Comparison of ENCODE assay signal across 24 cellular contexts in the genomic region with DNA sequence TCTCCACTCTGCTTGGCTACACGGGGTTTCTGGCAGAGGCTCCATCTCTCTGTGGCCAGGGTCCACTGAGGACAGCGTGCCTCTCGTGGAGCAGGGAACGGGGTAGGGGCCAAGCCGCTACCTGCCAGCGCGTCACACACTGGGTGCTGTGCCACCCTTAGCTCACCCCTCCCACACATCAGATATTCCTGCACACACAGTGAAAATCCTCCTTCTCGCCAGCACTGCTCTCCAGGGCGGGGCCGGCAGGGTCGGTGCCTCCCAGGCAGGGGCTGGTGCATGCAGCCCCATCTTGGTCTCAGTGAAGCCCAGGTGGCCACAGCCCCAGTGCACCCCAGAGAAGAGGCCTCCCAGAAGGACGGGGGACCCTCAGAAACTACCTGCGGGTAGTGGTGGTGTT.
A peak's percentile ranks its signal among the peaks of the same experiment; 100 is the strongest.
DNase-seq lines count a peak whose midpoint lies in the region; ATAC-seq, FAIRE-seq and TF ChIP-seq lines count a peak whose summit lies in the region.
"Had no signal": no experiment of that assay in that cellular context is flagged by ENCODE, and none has a peak within 500 bp of the region (broad histone marks: within the 10 kb centered on the region; RNA-seq: fewer than 3 reads in every experiment).

No MANE protein-coding gene starts in this region.

- H3K4me1 Mint-ChIP-seq in stimulated activated naive CD8-positive, alpha-beta T cell treated with anti-CD3 and anti-CD28 coated beads, Interleukin-15, amount 100 ng/mL, for 72 hours = peaks cover 33% of the 10 kb centered on the region
- H3K4me1 Mint-ChIP-seq in dendritic cell treated with granulocyte-macrophage colony-stimulating factor and Interleukin-4, amounts not matched to agents 40 ng/mL and 50 ng/mL, for 4 days (ENCODE audit: low read depth) = peaks cover 76% of the 10 kb centered on the region
- H3K4me1 Mint-ChIP-seq in stimulated activated effector memory CD8-positive, alpha-beta T cell treated with anti-CD3 and anti-CD28 coated beads, Interleukin-12 subunit alpha, Interleukin-12 subunit beta, amount 100 ng/mL, for 72 hours = peaks cover 59% of the 10 kb centered on the region

- intact Hi-C loops in dendritic cell treated with granulocyte-macrophage colony-stimulating factor and Interleukin-4, amounts not matched to agents 40 ng/mL and 50 ng/mL, for 4 days (cut with micrococcal nuclease) = no loop called here

- no peak for TF ChIP-seq POLR2A in GM12891 (IDR thresholded peaks at IDR 0.05; ENCODE audit: low read depth, low read length)

- H3K27ac Mint-ChIP-seq in stimulated activated naive CD8-positive, alpha-beta T cell treated with anti-CD3 and anti-CD28 coated beads, Interleukin-15, amount 100 ng/mL, for 72 hours = no peak overlapping the region
- H3K27ac Mint-ChIP-seq in dendritic cell treated with granulocyte-macrophage colony-stimulating factor and Interleukin-4, amounts not matched to agents 40 ng/mL and 50 ng/mL, for 4 days = peak overlapping the region; percentile 82
- H3K27ac Mint-ChIP-seq in stimulated activated effector memory CD8-positive, alpha-beta T cell treated with anti-CD3 and anti-CD28 coated beads, Interleukin-12 subunit alpha, Interleukin-12 subunit beta, amount 100 ng/mL, for 72 hours = peak overlapping the region; percentile 79
- H3K27ac Mint-ChIP-seq: CD8-positive, alpha-beta T cell; HFFc6 had no signal

- no peak for FAIRE-seq in GM12891 (lab: Jason Lieb, UNC)
- FAIRE-seq: GM12892, GM18507, HTR-8/SVneo had no signal

- H3K4me3 Mint-ChIP-seq in stimulated activated naive CD8-positive, alpha-beta T cell treated with anti-CD3 and anti-CD28 coated beads, Interleukin-15, amount 100 ng/mL, for 72 hours = no peak overlapping the region
- no peak overlapping the region for H3K4me3 Mint-ChIP-seq in dendritic cell treated with granulocyte-macrophage colony-stimulating factor and Interleukin-4, amounts not matched to agents 40 ng/mL and 50 ng/mL, for 4 days
- no peak overlapping the region for H3K4me3 Mint-ChIP-seq in stimulated activated effector memory CD8-positive, alpha-beta T cell treated with anti-CD3 and anti-CD28 coated beads, Interleukin-12 subunit alpha, Interleukin-12 subunit beta, amount 100 ng/mL, for 72 hours
- H3K4me3 Mint-ChIP-seq: CD8-positive, alpha-beta T cell; HFFc6 had no signal

- H3K36me3 Mint-ChIP-seq in dendritic cell treated with granulocyte-macrophage colony-stimulating factor and Interleukin-4, amounts not matched to agents 40 ng/mL and 50 ng/mL, for 4 days (ENCODE audit: low read depth) = peaks cover 63% of the 10 kb centered on the region
- peaks cover 40% of the 10 kb centered on the region for H3K36me3 Mint-ChIP-seq in stimulated activated effector memory CD8-positive, alpha-beta T cell treated with anti-CD3 and anti-CD28 coated beads, Interleukin-12 subunit alpha, Interleukin-12 subunit beta, amount 100 ng/mL, for 72 hours

- peak; percentile 17 for ATAC-seq in stimulated activated naive CD8-positive, alpha-beta T cell treated with anti-CD3 and anti-CD28 coated beads, Interleukin-15, amount 100 ng/mL, for 72 hours
- no peak for ATAC-seq in stimulated activated naive CD8-positive, alpha-beta T cell treated with anti-CD3 and anti-CD28 coated beads, Interleukin-15, Interleukin-2, amounts not matched to agents 100 U/mL and 50 U/mL, for 24 hours
- ATAC-seq in stimulated activated effector memory CD8-positive, alpha-beta T cell treated with anti-CD3 and anti-CD28 coated beads, Interleukin-12 subunit alpha, Interleukin-12 subunit beta, amount 100 ng/mL, for 72 hours = no peak
- no peak for ATAC-seq in HG03457 (IDR thresholded peaks at IDR 0.05; ENCODE audit: unreplicated experiment)
- ATAC-seq: CD8-positive, alpha-beta T cell had no signal

- H3K9me3 Mint-ChIP-seq in stimulated activated naive CD8-positive, alpha-beta T cell treated with anti-CD3 and anti-CD28 coated beads, Interleukin-15, amount 100 ng/mL, for 72 hours = no peaks in the 10 kb centered on the region
- no peaks in the 10 kb centered on the region for H3K9me3 Mint-ChIP-seq in dendritic cell treated with granulocyte-macrophage colony-stimulating factor and Interleukin-4, amounts not matched to agents 40 ng/mL and 50 ng/mL, for 4 days
- H3K9me3 Mint-ChIP-seq in stimulated activated effector memory CD8-positive, alpha-beta T cell treated with anti-CD3 and anti-CD28 coated beads, Interleukin-12 subunit alpha, Interleukin-12 subunit beta, amount 100 ng/mL, for 72 hours = no peaks in the 10 kb centered on the region
- H3K9me3 Mint-ChIP-seq: CD8-positive, alpha-beta T cell; HFFc6 had no signal

- no peaks in the 10 kb centered on the region for H3K27me3 Mint-ChIP-seq in stimulated activated naive CD8-positive, alpha-beta T cell treated with anti-CD3 and anti-CD28 coated beads, Interleukin-15, amount 100 ng/mL, for 72 hours
- no peaks in the 10 kb centered on the region for H3K27me3 Mint-ChIP-seq in dendritic cell treated with granulocyte-macrophage colony-stimulating factor and Interleukin-4, amounts not matched to agents 40 ng/mL and 50 ng/mL, for 4 days

- DNase-seq in stimulated activated naive CD8-positive, alpha-beta T cell treated with anti-CD3 and anti-CD28 coated beads, Interleukin-15, amount 100 ng/mL, for 72 hours = no peak
- no peak for DNase-seq in stimulated activated naive CD8-positive, alpha-beta T cell treated with anti-CD3 and anti-CD28 coated beads, Interleukin-15, Interleukin-2, amounts not matched to agents 100 U/mL and 50 U/mL, for 24 hours
- DNase-seq in stimulated activated effector memory CD8-positive, alpha-beta T cell treated with anti-CD3 and anti-CD28 coated beads, Interleukin-12 subunit alpha, Interleukin-12 subunit beta, amount 100 ng/mL, for 72 hours (ENCODE audit: low spot score in 2 of 2) = peak in 1 of 2 donors; percentile 40
- no peak for DNase-seq in GM12891 (ENCODE audit: insufficient read length, low spot score)
- no peak for DNase-seq in NCI-H1930 (lab: John Stamatoyannopoulos, UW)
- DNase-seq: CD8-positive, alpha-beta T cell; DMS53; GOT3; HFFc6; IMR-90; Kasumi-1; MG63; NCI-H1092; NCI-H1436 treated with DMSO at 0.1 percent for 48 hours; NCI-H2081; NCI-H2171 treated with DMSO at 0.1 percent for 48 hours; NCI-H446 treated with DMSO at 0.1 percent for 48 hours; NCI-H748 treated with DMSO at 0.1 percent for 48 hours; Right ventricle myocardium superior had no signal

TF ChIP-seq in GM12891, 5 proteins besides CTCF, POLR2A, EP300 and RAD21:
- TF ChIP-seq PAX5 (IDR thresholded peaks at IDR 0.05; ENCODE audit: insufficient read depth, low read length, severe bottlenecking) (no peak), TAF1 (IDR thresholded peaks at IDR 0.05; ENCODE audit: low read depth, low read length) (no peak), SPI1 (IDR thresholded peaks at IDR 0.05; ENCODE audit: low read depth, low read length) (no peak), POLR2AphosphoS5 (IDR thresholded peaks at IDR 0.05; ENCODE audit: low read depth, low read length) (no peak), POU2F2 (IDR thresholded peaks at IDR 0.05; ENCODE audit: low read depth, low read length) (no peak)
TF ChIP-seq in GM12891: peak in this region for 0.

Comparison
In these comparisons a context has a peak if more than half of its experiments do, and no peak if none do; other contexts are left out.
1. H3K27ac Mint-ChIP-seq: peak in dendritic cell treated with granulocyte-macrophage colony-stimulating factor and Interleukin-4, amounts not matched to agents 40 ng/mL and 50 ng/mL, for 4 days (single experiment) and stimulated activated effector memory CD8-positive, alpha-beta T cell treated with anti-CD3 and anti-CD28 coated beads, Interleukin-12 subunit alpha, Interleukin-12 subunit beta, amount 100 ng/mL, for 72 hours (single experiment); none in stimulated activated naive CD8-positive, alpha-beta T cell treated with anti-CD3 and anti-CD28 coated beads, Interleukin-15, amount 100 ng/mL, for 72 hours (0 of 2).